ENCODE assay signal across 8 cellular contexts in the genomic region with DNA sequence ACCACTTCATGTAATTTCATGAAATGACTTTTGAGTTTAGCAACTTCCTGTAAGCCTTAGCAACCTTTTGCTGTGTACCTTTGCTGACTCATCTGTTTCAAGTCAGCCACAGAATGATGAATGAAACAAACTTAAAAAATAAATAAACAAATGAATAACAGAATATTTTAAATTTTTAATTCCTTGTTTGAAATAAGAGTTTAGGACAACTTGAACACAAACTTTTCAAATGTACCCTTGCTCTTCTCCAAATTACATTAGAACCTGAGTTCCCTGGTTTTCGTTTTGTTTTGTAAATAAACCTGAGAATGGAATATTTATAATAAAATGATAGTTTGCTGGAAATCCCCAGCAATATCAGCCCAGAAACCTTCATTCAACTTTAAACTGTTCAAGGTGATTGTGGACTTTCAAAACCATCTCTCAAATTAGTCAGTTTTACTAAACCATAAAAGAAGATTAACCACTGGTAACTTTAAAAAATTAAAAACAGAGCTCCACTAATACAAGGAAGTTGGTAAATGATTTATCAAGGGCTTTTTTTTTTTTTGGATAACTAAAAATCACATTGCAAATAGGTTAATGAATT. TPM values are rescaled to one million over a fixed set of nuclear protein-coding genes. Genes with fewer than 3 reads are reported as not detected.
DNase-seq lines count a peak whose midpoint lies in the region; ATAC-seq and TF ChIP-seq lines count a peak whose summit lies in the region.

No MANE protein-coding gene starts in this region.

- no peak overlapping the region for H4K5ac ChIP-seq in IMR-90 (ENCODE audit: low read depth, low read length)

- no peaks in the 10 kb centered on the region for H3K27me3 ChIP-seq in IMR-90 (ENCODE audit: control insufficient read depth, insufficient read depth, low read length)
- H3K27me3 ChIP-seq in muscle layer of duodenum (ENCODE audit: low read depth, low read length) = no peaks in the 10 kb centered on the region
- H3K27me3 ChIP-seq in Karpas-422 (ENCODE audit: low read length) = no peaks in the 10 kb centered on the region

- no peak overlapping the region for H3K18ac ChIP-seq in IMR-90 (ENCODE audit: low read depth, low read length)

- H3K4me1 ChIP-seq in IMR-90 (ENCODE audit: control insufficient read depth, insufficient read depth, low read length) (peaks cover 2% of the 10 kb centered on the region; the same call in 1 of the 2 replicates), muscle layer of duodenum (ENCODE audit: control insufficient read depth in 1 of 2, insufficient read depth in 2 of 2, low read length in 2 of 2) (peaks cover 9 to 35% of the 10 kb centered on the region in 2 donors), Karpas-422 (ENCODE audit: low read length) (no peaks in the 10 kb centered on the region)

- no peak overlapping the region for H2BK120ac ChIP-seq in IMR-90 (ENCODE audit: low read depth, low read length)

- no peak for TF ChIP-seq CTCF in IMR-90 (conservative IDR thresholded peaks at IDR 0.05; ENCODE audit: low read depth, low read length)
- TF ChIP-seq CTCF in activated CD8-positive, alpha-beta T cell treated with anti-CD3 and anti-CD28 coated beads for 36 hours (IDR thresholded peaks at IDR 0.05) = no peak

- no peak overlapping the region for H3K4ac ChIP-seq in IMR-90 (ENCODE audit: low read depth, low read length)

- POLR2A ChIA-PET in IMR-90 (lab: Charles Lee; ENCODE audit: unreplicated experiment) = no interaction called here
- POLR2A ChIA-PET in activated CD8-positive, alpha-beta T cell treated with anti-CD3 and anti-CD28 coated beads for 36 hours (lab: Charles Lee) = interaction anchor here (0.6 to 1.6 kb wide), 2 partner anchors 11 to 471 kb away, joined by 3 to 6 read pairs; no protein-coding TSS in a partner anchor

- H4K8ac ChIP-seq in IMR-90 (ENCODE audit: low read depth in 2 of 2, low read length in 2 of 2) = no peak overlapping the region

- H3K4me1 Mint-ChIP-seq in activated CD8-positive, alpha-beta T cell treated with anti-CD3 and anti-CD28 coated beads for 36 hours (ENCODE audit: low read depth) = peaks cover 46% of the 10 kb centered on the region

- H2BK20ac ChIP-seq in IMR-90 (ENCODE audit: low read depth, low read length) = no peak overlapping the region

- H3K79me1 ChIP-seq in IMR-90 (ENCODE audit: low read depth in 1 of 2, low read length in 2 of 2) = peaks cover 9 to 35% of the 10 kb centered on the region in 2 experiments

- CTCF ChIA-PET in IMR-90 (lab: Yijun Ruan, JAX) = interaction anchor here (1.0 kb wide), 1 partner anchor 12 kb away, joined by 3 read pairs; no protein-coding TSS in a partner anchor
- CTCF ChIA-PET in activated CD8-positive, alpha-beta T cell treated with anti-CD3 and anti-CD28 coated beads for 36 hours (lab: Charles Lee) = interaction anchor here (1.0 to 2.1 kb wide), 4 partner anchors 10 to 110 kb away, joined by 3 to 5 read pairs (median 4); no protein-coding TSS in a partner anchor

- no peaks in the 10 kb centered on the region for H3K9me3 Mint-ChIP-seq in activated CD8-positive, alpha-beta T cell treated with anti-CD3 and anti-CD28 coated beads for 36 hours

- H3K9me3 ChIP-seq in IMR-90 (ENCODE audit: control insufficient read depth, insufficient read depth, low read length) (no peaks in the 10 kb centered on the region), muscle layer of duodenum (ENCODE audit: control insufficient read depth in 1 of 2, low read length in 2 of 2) (no peaks in the 10 kb centered on the region), Karpas-422 (ENCODE audit: low read length) (no peaks in the 10 kb centered on the region)

- H3K9ac ChIP-seq in IMR-90 (ENCODE audit: low read depth, low read length) (no peak overlapping the region), Karpas-422 (ENCODE audit: low read length) (no peak overlapping the region)

- H3K79me2 ChIP-seq in Karpas-422 (ENCODE audit: low read length) = no peaks in the 10 kb centered on the region

- H2BK15ac ChIP-seq in IMR-90 (ENCODE audit: low read depth, low read length) = no peak overlapping the region

- no peak for TF ChIP-seq RAD21 in IMR-90 (IDR thresholded peaks at IDR 0.05; ENCODE audit: low read length)

- no TSS peak for BruUV-seq in IMR-90 (replicated peaks; lab: Mats Ljungman, UMichigan)

- no peak overlapping the region for H3K4me2 ChIP-seq in IMR-90 (ENCODE audit: low read depth, low read length)
- H3K4me2 ChIP-seq in Karpas-422 (ENCODE audit: low read depth, low read length, poor library complexity, severe bottlenecking) = no peak overlapping the region

- in situ Hi-C loops in IMR-90 (cut with MboI; ENCODE audit: low sequenced_read_pairs) = no loop called here

- intact Hi-C loops in IMR-90 (cut with micrococcal nuclease) = no loop called here
- intact Hi-C loops in activated CD8-positive, alpha-beta T cell treated with anti-CD3 and anti-CD28 coated beads for 36 hours (cut with micrococcal nuclease) = no loop called here

- no peak overlapping the region for H3K27ac ChIP-seq in IMR-90 (ENCODE audit: insufficient read depth, low read length)
- peak overlapping the region; percentile 33 for H3K27ac ChIP-seq in muscle layer of duodenum (ENCODE audit: low read length)
- no peak overlapping the region for H3K27ac ChIP-seq in Karpas-422 (ENCODE audit: low read length)

- H2AK9ac ChIP-seq in IMR-90 (replicated peaks; ENCODE audit: low read depth, low read length, poor library complexity) = no peak overlapping the region

- TF ChIP-seq POLR2A in GM18505 (IDR thresholded peaks at IDR 0.05; ENCODE audit: borderline replicate concordance, extremely low read depth, insufficient read depth, insufficient read length) (no peak), IMR-90 (IDR thresholded peaks at IDR 0.05; ENCODE audit: low read depth, low read length) (no peak)

- no peak overlapping the region for H4K91ac ChIP-seq in IMR-90 (ENCODE audit: insufficient read depth, low read depth, low read length)

- WGBS in IMR-90 (ENCODE audit: extremely low coverage in 2 of 2, insufficient read length in 1 of 2), 2 experiments = no CpG with 5 or more reads among the region's 1 CpG

- ATAC-seq in GM18505 (IDR thresholded peaks at IDR 0.05; ENCODE audit: unreplicated experiment) (peak; percentile 91), GM21723 (IDR thresholded peaks at IDR 0.05; ENCODE audit: unreplicated experiment) (peak; percentile 85), IMR-90 (ENCODE audit: low read depth) (no peak)
- ATAC-seq in activated CD8-positive, alpha-beta T cell treated with anti-CD3 and anti-CD28 coated beads for 36 hours = peak; percentile 91

- peak; percentile 40 for DNase-seq in IMR-90
- no peak for DNase-seq in activated CD8-positive, alpha-beta T cell treated with anti-CD3 and anti-CD28 coated beads for 36 hours
- DNase-seq in Karpas-422 = no peak
- DNase-seq in NCI-H187 treated with DMSO at 0.1 percent for 48 hours (lab: John Stamatoyannopoulos, UW) = no peak
- no peak for DNase-seq in GOT3 (lab: John Stamatoyannopoulos, UW)

- peaks cover 3% of the 10 kb centered on the region for H3K36me3 Mint-ChIP-seq in activated CD8-positive, alpha-beta T cell treated with anti-CD3 and anti-CD28 coated beads for 36 hours (ENCODE audit: low read depth)

- no peak overlapping the region for H3K4me3 Mint-ChIP-seq in activated CD8-positive, alpha-beta T cell treated with anti-CD3 and anti-CD28 coated beads for 36 hours

- H4K20me1 ChIP-seq in IMR-90 (ENCODE audit: insufficient read depth, low read length) = no peaks in the 10 kb centered on the region
- no peaks in the 10 kb centered on the region for H4K20me1 ChIP-seq in Karpas-422 (ENCODE audit: insufficient read depth, low read depth, low read length)

- H2AFZ ChIP-seq in IMR-90 (replicated peaks; ENCODE audit: low read length, poor library complexity) (no peak overlapping the region), Karpas-422 (ENCODE audit: low read length) (no peak overlapping the region)

- H3K9me2 ChIP-seq in Karpas-422 (replicated peaks; ENCODE audit: insufficient read depth, low read length) = no peaks in the 10 kb centered on the region

- H3K56ac ChIP-seq in IMR-90 (ENCODE audit: extremely low read depth, insufficient read depth, low read length) = no peak overlapping the region

- H3K27me3 Mint-ChIP-seq in activated CD8-positive, alpha-beta T cell treated with anti-CD3 and anti-CD28 coated beads for 36 hours = no peaks in the 10 kb centered on the region

- H3K14ac ChIP-seq in IMR-90 (replicated peaks; ENCODE audit: low read depth, low read length) = no peak overlapping the region

- H2BK5ac ChIP-seq in IMR-90 (ENCODE audit: low read depth, low read length, poor library complexity, severe bottlenecking) = no peak overlapping the region

- no peak overlapping the region for H3K23ac ChIP-seq in IMR-90 (ENCODE audit: low read depth, low read length)

- no peaks in the 10 kb centered on the region for H3K36me3 ChIP-seq in IMR-90 (ENCODE audit: control insufficient read depth, insufficient read depth, low read length)
- no peaks in the 10 kb centered on the region for H3K36me3 ChIP-seq in muscle layer of duodenum (ENCODE audit: control insufficient read depth in 1 of 2, insufficient read depth in 2 of 2, low read length in 2 of 2)
- no peaks in the 10 kb centered on the region for H3K36me3 ChIP-seq in Karpas-422 (ENCODE audit: insufficient read depth, low read length)

- H3K9me1 ChIP-seq in IMR-90 (ENCODE audit: insufficient read depth, low read length) = peaks cover 13% of the 10 kb centered on the region; the same call in 1 of the 2 replicates

- no peak overlapping the region for H2AK5ac ChIP-seq in IMR-90 (ENCODE audit: low read depth, low read length)

- no peak overlapping the region for H3K4me3 ChIP-seq in IMR-90 (ENCODE audit: insufficient read depth, low read depth, low read length)
- no peak overlapping the region for H3K4me3 ChIP-seq in muscle layer of duodenum (ENCODE audit: low read depth in 1 of 2, low read length in 2 of 2)
- no peak overlapping the region for H3K4me3 ChIP-seq in Karpas-422 (ENCODE audit: low read length)

- H3K27ac Mint-ChIP-seq in activated CD8-positive, alpha-beta T cell treated with anti-CD3 and anti-CD28 coated beads for 36 hours = peak overlapping the region; percentile 14

- dilution Hi-C loops in IMR-90 (cut with HindIII; ENCODE audit: low sequenced_read_pairs, unreplicated experiment) = no loop called here

TF ChIP-seq in IMR-90, 13 proteins besides CTCF, POLR2A, EP300 and RAD21:
- TF ChIP-seq MAFK (IDR thresholded peaks at IDR 0.05; ENCODE audit: low read depth, low read length) (peak; percentile 95), FOS (IDR thresholded peaks at IDR 0.05; ENCODE audit: low read depth, low read length) (0 out of 2 replicates have a peak, but pooled peaks have one; percentile 14), MAZ (IDR thresholded peaks at IDR 0.05; ENCODE audit: borderline replicate concordance, low read depth, low read length) (no peak)

RNA-seq across cellular contexts. Expression of a gene that starts 10.1 kb away (rescaled TPM):
- 4.7 and 5.6 TPM in 2 replicates for total RNA-seq in IMR-90 (2012; rRNA removed)
- polyA plus RNA-seq in IMR-90 (2012; rRNA removed) = 1.4 and 1.6 TPM in 2 replicates
- polyA plus RNA-seq in IMR-90 (2012; cell fraction: cytosol; rRNA removed) = 0.46 and 0.49 TPM in 2 replicates
- polyA plus RNA-seq in IMR-90 (2012; cell fraction: nucleus; rRNA removed; ENCODE audit: low replicate concordance) = 1.4 and 6.2 TPM in 2 replicates
- 1 to 10 TPM; 5.4 to 6.4 TPM for total RNA-seq in activated CD8-positive, alpha-beta T cell treated with anti-CD3 and anti-CD28 coated beads for 36 hours
- not detected in 2 replicates for total RNA-seq in Karpas-422 (2014; rRNA removed; shearing (Covaris generic); ENCODE audit: low replicate concordance)
